ENCODE assay signal across 17 cellular contexts in the genomic region with DNA sequence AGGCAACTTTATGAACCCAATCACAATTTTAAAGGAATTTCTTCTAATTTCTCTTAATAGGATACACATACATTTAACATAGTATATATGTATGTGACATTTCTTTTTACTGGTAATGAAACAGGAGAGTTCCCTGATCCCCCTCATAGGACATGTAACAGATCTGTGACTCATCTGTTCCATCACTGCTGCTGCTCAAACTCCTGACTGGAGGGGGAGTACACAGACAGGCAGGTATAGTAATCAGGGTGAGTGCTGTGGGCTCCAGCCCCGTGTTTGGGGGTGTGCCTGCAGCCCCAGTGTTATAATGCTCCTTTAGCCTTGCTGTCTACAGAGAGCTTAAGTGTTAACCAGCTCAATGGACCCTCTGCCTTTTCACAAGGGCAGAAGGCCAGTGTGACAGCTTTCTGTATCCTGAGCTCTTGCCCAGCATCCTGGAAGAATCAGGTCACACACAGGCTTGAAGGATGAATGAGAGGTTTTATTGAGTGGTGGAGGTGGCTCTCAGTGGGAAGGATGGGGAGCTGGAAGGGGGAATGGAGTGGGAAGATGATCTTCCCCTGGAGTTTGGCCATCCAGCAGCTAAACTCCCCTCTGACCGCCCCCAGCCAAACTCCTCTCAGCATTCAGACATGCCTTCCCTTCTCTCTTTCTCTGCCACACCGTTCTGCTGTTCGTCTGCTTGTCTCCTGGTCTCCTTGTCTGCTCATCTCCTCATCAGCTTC.
DNase-seq lines count a peak whose midpoint lies in the region; ATAC-seq and TF ChIP-seq lines count a peak whose summit lies in the region.
"Had no signal": no experiment of that assay in that cellular context is flagged by ENCODE, and none has a peak within 500 bp of the region (broad histone marks: within the 10 kb centered on the region; RNA-seq: fewer than 3 reads in every experiment).

No MANE protein-coding gene starts in this region.

- H2AFZ ChIP-seq in smooth muscle cell (ENCODE audit: low read depth): no peak overlapping the region

- TF ChIP-seq CTCF in smooth muscle cell (IDR thresholded peaks at IDR 0.05; ENCODE audit: borderline replicate concordance, insufficient read depth, poor library complexity, severe bottlenecking): no peak

- H3K4me3 Mint-ChIP-seq in activated T-cell treated with anti-CD3 and anti-CD28 coated beads, Interleukin-2, amount 50 U/mL, for 24 hours: no peak overlapping the region
- H3K4me3 Mint-ChIP-seq in activated naive CD8-positive, alpha-beta T cell treated with anti-CD3 and anti-CD28 coated beads for 36 hours: no peak overlapping the region
- H3K4me3 Mint-ChIP-seq in CD8-positive, alpha-beta memory T cell: no peak overlapping the region
- H3K4me3 Mint-ChIP-seq: CD4-positive, CD25-positive, alpha-beta regulatory T cell; H9; neural crest cell had no signal

- H3K27me3 ChIP-seq in smooth muscle cell (ENCODE audit: low read depth): no peaks in the 10 kb centered on the region
- no peaks in the 10 kb centered on the region for H3K27me3 ChIP-seq in CD8-positive, alpha-beta memory T cell (ENCODE audit: insufficient read depth, low read length, poor library complexity, severe bottlenecking)
- H3K27me3 ChIP-seq: adrenal gland, dorsolateral prefrontal cortex had no signal

- H3K4me1 Mint-ChIP-seq in activated T-cell treated with anti-CD3 and anti-CD28 coated beads, Interleukin-2, amount 50 U/mL, for 24 hours (ENCODE audit: low read depth): peaks cover 30% of the 10 kb centered on the region
- peaks cover 22% of the 10 kb centered on the region for H3K4me1 Mint-ChIP-seq in activated naive CD8-positive, alpha-beta T cell treated with anti-CD3 and anti-CD28 coated beads for 36 hours
- H3K4me1 Mint-ChIP-seq in CD8-positive, alpha-beta memory T cell: peaks cover 0 to 10% (median 2%) of the 10 kb centered on the region in 3 donors

- POLR2A ChIA-PET in CD8-positive, alpha-beta memory T cell (lab: Charles Lee): no interaction called here

- no peaks in the 10 kb centered on the region for H4K20me1 ChIP-seq in smooth muscle cell (ENCODE audit: low read depth)

- peaks cover 4% of the 10 kb centered on the region for H3K9me3 Mint-ChIP-seq in activated T-cell treated with anti-CD3 and anti-CD28 coated beads, Interleukin-2, amount 50 U/mL, for 24 hours
- H3K9me3 Mint-ChIP-seq in activated naive CD8-positive, alpha-beta T cell treated with anti-CD3 and anti-CD28 coated beads for 36 hours: no peaks in the 10 kb centered on the region
- H3K9me3 Mint-ChIP-seq in CD8-positive, alpha-beta memory T cell: peaks cover 0 to 3% (median 0%) of the 10 kb centered on the region in 5 donors

- ATAC-seq in HG02885 (IDR thresholded peaks at IDR 0.05; ENCODE audit: poor library complexity, unreplicated experiment) (peak; percentile 19), GM21737 (IDR thresholded peaks at IDR 0.05; ENCODE audit: unreplicated experiment) (no peak)

- no peaks in the 10 kb centered on the region for H3K79me2 ChIP-seq in smooth muscle cell (ENCODE audit: low read depth)

- H3K27ac Mint-ChIP-seq in activated T-cell treated with anti-CD3 and anti-CD28 coated beads, Interleukin-2, amount 50 U/mL, for 24 hours: no peak overlapping the region
- H3K27ac Mint-ChIP-seq in activated naive CD8-positive, alpha-beta T cell treated with anti-CD3 and anti-CD28 coated beads for 36 hours: no peak overlapping the region
- H3K27ac Mint-ChIP-seq in CD8-positive, alpha-beta memory T cell: no peak overlapping the region
- H3K27ac Mint-ChIP-seq: activated T-helper 2 cell treated with anti-CD3 and anti-CD28 coated beads, Interferon-gamma antibody, Interleukin-2, Interleukin-4, amounts not matched to agents 10 μg/mL and 5 μg/mL and 100 μg/mL, durations not matched to agents 14 hours and 24 hours and 36 hours had no signal

- no peak overlapping the region for H3K4me2 ChIP-seq in smooth muscle cell

- H3K36me3 Mint-ChIP-seq in activated T-cell treated with anti-CD3 and anti-CD28 coated beads, Interleukin-2, amount 50 U/mL, for 24 hours (ENCODE audit: low read depth): no peaks in the 10 kb centered on the region
- H3K36me3 Mint-ChIP-seq in activated naive CD8-positive, alpha-beta T cell treated with anti-CD3 and anti-CD28 coated beads for 36 hours: no peaks in the 10 kb centered on the region
- H3K36me3 Mint-ChIP-seq in CD8-positive, alpha-beta memory T cell: no peaks in the 10 kb centered on the region
- H3K36me3 Mint-ChIP-seq: CD4-positive, CD25-positive, alpha-beta regulatory T cell had no signal

- H3K27ac ChIP-seq in smooth muscle cell (ENCODE audit: low read depth): peak overlapping the region; percentile 71
- no peak overlapping the region for H3K27ac ChIP-seq in CD8-positive, alpha-beta memory T cell (ENCODE audit: low read depth, low read length)
- H3K27ac ChIP-seq: adrenal gland had no signal

- DNase-seq in activated T-cell treated with anti-CD3 and anti-CD28 coated beads, Interleukin-2, amount 50 U/mL, for 48 hours: peak; percentile 16 to 19
- no peak for DNase-seq in activated T-cell treated with anti-CD3 and anti-CD28 coated beads, Interleukin-2, amount 50 U/mL, for 24 hours
- DNase-seq in activated naive CD8-positive, alpha-beta T cell treated with anti-CD3 and anti-CD28 coated beads for 36 hours: peak; percentile 33
- DNase-seq in smooth muscle cell (lab: John Stamatoyannopoulos, UW; ENCODE audit: unreplicated experiment) (no peak), NCI-H2171 (lab: John Stamatoyannopoulos, UW) (no peak)
- no peak for DNase-seq in CD8-positive, alpha-beta memory T cell
- DNase-seq: adrenal gland; CD4-positive, CD25-positive, alpha-beta regulatory T cell; DMS79; dorsolateral prefrontal cortex; H9; NCI-H1436; SW 1271 had no signal

- H3K36me3 ChIP-seq in smooth muscle cell (ENCODE audit: low read depth): no peaks in the 10 kb centered on the region
- no peaks in the 10 kb centered on the region for H3K36me3 ChIP-seq in CD8-positive, alpha-beta memory T cell (ENCODE audit: insufficient read depth, low read length)
- H3K36me3 ChIP-seq: adrenal gland had no signal

- peaks cover 7% of the 10 kb centered on the region for H3K27me3 Mint-ChIP-seq in activated T-cell treated with anti-CD3 and anti-CD28 coated beads, Interleukin-2, amount 50 U/mL, for 24 hours
- peaks cover 12% of the 10 kb centered on the region for H3K27me3 Mint-ChIP-seq in activated naive CD8-positive, alpha-beta T cell treated with anti-CD3 and anti-CD28 coated beads for 36 hours
- H3K27me3 Mint-ChIP-seq in CD8-positive, alpha-beta memory T cell: no peaks in the 10 kb centered on the region
- H3K27me3 Mint-ChIP-seq: CD4-positive, CD25-positive, alpha-beta regulatory T cell had no signal

- WGBS in smooth muscle cell (ENCODE audit: low lambda C conversion rate): 82% methylated on average over 4 of the region's 4 CpGs

- H3K9me3 ChIP-seq in smooth muscle cell (replicated peaks; ENCODE audit: low read depth): no peaks in the 10 kb centered on the region
- no peaks in the 10 kb centered on the region for H3K9me3 ChIP-seq in CD8-positive, alpha-beta memory T cell (ENCODE audit: low read length)
- H3K9me3 ChIP-seq: adrenal gland had no signal

- H3K4me3 ChIP-seq in smooth muscle cell: no peak overlapping the region
- no peak overlapping the region for H3K4me3 ChIP-seq in CD8-positive, alpha-beta memory T cell (ENCODE audit: low read length)
- H3K4me3 ChIP-seq: adrenal gland, dorsolateral prefrontal cortex had no signal

- H3K9ac ChIP-seq in smooth muscle cell (ENCODE audit: low read depth): no peak overlapping the region

- peaks cover 34% of the 10 kb centered on the region for H3K4me1 ChIP-seq in smooth muscle cell (ENCODE audit: low read depth)
- no peaks in the 10 kb centered on the region for H3K4me1 ChIP-seq in CD8-positive, alpha-beta memory T cell (ENCODE audit: insufficient read depth, low read length)
- H3K4me1 ChIP-seq: adrenal gland had no signal

- H3F3A ChIP-seq in smooth muscle cell (ENCODE audit: low read depth): peaks cover 27% of the 10 kb centered on the region

- CTCF ChIA-PET in CD8-positive, alpha-beta memory T cell (lab: Charles Lee): no interaction called here

Comparison
In these comparisons a context has a peak if more than half of its experiments do, and no peak if none do; other contexts are left out.
1. DNase-seq: peak in activated T-cell treated with anti-CD3 and anti-CD28 coated beads, Interleukin-2, amount 50 U/mL, for 48 hours (2 of 2) and activated naive CD8-positive, alpha-beta T cell treated with anti-CD3 and anti-CD28 coated beads for 36 hours (single experiment); none in activated T-cell treated with anti-CD3 and anti-CD28 coated beads, Interleukin-2, amount 50 U/mL, for 24 hours (single experiment), smooth muscle cell (single experiment), CD8-positive, alpha-beta memory T cell (0 of 5) and NCI-H2171 (single experiment).